Comparison of ENCODE assay signal across 2 cellular contexts in the genomic region with DNA sequence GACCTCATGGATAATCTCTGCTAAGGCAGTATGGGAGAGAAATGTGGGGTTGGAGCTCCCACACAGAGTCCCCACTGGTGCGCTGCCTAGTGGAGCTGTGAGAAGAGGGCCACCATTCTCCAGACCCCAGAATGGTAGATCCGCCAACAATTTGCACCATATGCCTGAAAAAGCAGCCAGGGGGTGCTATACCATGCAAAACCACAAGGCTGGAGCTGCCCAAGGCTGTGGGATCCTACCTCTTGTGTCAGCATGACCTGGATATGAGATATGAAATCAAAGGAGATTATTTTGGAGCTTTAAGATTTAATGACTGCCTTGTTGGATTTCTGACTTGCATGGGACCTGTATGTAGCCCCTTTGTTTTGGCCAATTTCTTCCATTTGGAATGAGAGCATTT.
TF ChIP-seq lines count a peak whose summit lies in the region.

No MANE protein-coding gene starts in this region.

TF ChIP-seq in SK-N-SH treated with all-trans-retinoic acid at 6 μM for 48 hours, 23 proteins besides CTCF, POLR2A, EP300 and RAD21 (continued from another document):
- TF ChIP-seq, protein P1, sequence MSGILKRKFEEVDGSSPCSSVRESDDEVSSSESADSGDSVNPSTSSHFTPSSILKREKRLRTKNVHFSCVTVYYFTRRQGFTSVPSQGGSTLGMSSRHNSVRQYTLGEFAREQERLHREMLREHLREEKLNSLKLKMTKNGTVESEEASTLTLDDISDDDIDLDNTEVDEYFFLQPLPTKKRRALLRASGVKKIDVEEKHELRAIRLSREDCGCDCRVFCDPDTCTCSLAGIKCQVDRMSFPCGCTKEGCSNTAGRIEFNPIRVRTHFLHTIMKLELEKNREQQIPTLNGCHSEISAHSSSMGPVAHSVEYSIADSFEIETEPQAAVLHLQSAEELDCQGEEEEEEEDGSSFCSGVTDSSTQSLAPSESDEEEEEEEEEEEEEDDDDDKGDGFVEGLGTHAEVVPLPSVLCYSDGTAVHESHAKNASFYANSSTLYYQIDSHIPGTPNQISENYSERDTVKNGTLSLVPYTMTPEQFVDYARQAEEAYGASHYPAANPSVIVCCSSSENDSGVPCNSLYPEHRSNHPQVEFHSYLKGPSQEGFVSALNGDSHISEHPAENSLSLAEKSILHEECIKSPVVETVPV (CRISPR knock-in tag; IDR thresholded peaks at IDR 0.05) = no peak
- TF ChIP-seq TCF4 (CRISPR knock-in tag; IDR thresholded peaks at IDR 0.05; ENCODE audit: borderline replicate concordance) (no peak), ZNF8 (CRISPR knock-in tag; IDR thresholded peaks at IDR 0.05) (no peak), RARB (CRISPR knock-in tag; IDR thresholded peaks at IDR 0.05) (no peak), ZNF565 (CRISPR knock-in tag; conservative IDR thresholded peaks at IDR 0.05; ENCODE audit: low read depth) (no peak), PPARA (CRISPR knock-in tag; IDR thresholded peaks at IDR 0.05; ENCODE audit: borderline replicate concordance) (no peak), CSDC2 (CRISPR knock-in tag; IDR thresholded peaks at IDR 0.05) (no peak), ESRRG (CRISPR knock-in tag; IDR thresholded peaks at IDR 0.05) (no peak), GLIS3 (CRISPR knock-in tag; IDR thresholded peaks at IDR 0.05) (no peak), ZFP3 (CRISPR knock-in tag; IDR thresholded peaks at IDR 0.05) (no peak), ZFP30 (CRISPR knock-in tag; IDR thresholded peaks at IDR 0.05) (no peak), SNAI2 (CRISPR knock-in tag; IDR thresholded peaks at IDR 0.05) (no peak), OSR1 (CRISPR knock-in tag; IDR thresholded peaks at IDR 0.05) (no peak), ZNF70 (CRISPR knock-in tag; IDR thresholded peaks at IDR 0.05) (no peak), ISL1 (CRISPR knock-in tag; IDR thresholded peaks at IDR 0.05) (no peak)
- TF ChIP-seq, protein P2, sequence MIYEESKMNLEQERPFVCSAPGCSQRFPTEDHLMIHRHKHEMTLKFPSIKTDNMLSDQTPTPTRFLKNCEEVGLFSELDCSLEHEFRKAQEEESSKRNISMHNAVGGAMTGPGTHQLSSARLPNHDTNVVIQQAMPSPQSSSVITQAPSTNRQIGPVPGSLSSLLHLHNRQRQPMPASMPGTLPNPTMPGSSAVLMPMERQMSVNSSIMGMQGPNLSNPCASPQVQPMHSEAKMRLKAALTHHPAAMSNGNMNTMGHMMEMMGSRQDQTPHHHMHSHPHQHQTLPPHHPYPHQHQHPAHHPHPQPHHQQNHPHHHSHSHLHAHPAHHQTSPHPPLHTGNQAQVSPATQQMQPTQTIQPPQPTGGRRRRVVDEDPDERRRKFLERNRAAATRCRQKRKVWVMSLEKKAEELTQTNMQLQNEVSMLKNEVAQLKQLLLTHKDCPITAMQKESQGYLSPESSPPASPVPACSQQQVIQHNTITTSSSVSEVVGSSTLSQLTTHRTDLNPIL (CRISPR knock-in tag; IDR thresholded peaks at IDR 0.05; ENCODE audit: low read depth) = no peak
- TF ChIP-seq, protein P3, sequence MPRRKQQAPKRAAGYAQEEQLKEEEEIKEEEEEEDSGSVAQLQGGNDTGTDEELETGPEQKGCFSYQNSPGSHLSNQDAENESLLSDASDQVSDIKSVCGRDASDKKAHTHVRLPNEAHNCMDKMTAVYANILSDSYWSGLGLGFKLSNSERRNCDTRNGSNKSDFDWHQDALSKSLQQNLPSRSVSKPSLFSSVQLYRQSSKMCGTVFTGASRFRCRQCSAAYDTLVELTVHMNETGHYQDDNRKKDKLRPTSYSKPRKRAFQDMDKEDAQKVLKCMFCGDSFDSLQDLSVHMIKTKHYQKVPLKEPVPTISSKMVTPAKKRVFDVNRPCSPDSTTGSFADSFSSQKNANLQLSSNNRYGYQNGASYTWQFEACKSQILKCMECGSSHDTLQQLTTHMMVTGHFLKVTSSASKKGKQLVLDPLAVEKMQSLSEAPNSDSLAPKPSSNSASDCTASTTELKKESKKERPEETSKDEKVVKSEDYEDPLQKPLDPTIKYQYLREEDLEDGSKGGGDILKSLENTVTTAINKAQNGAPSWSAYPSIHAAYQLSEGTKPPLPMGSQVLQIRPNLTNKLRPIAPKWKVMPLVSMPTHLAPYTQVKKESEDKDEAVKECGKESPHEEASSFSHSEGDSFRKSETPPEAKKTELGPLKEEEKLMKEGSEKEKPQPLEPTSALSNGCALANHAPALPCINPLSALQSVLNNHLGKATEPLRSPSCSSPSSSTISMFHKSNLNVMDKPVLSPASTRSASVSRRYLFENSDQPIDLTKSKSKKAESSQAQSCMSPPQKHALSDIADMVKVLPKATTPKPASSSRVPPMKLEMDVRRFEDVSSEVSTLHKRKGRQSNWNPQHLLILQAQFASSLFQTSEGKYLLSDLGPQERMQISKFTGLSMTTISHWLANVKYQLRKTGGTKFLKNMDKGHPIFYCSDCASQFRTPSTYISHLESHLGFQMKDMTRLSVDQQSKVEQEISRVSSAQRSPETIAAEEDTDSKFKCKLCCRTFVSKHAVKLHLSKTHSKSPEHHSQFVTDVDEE (CRISPR knock-in tag; IDR thresholded peaks at IDR 0.05) = no peak

TF ChIP-seq in WTC11, 78 proteins besides CTCF, POLR2A, EP300 and RAD21 (continued from another document):
- TF ChIP-seq, protein P4, sequence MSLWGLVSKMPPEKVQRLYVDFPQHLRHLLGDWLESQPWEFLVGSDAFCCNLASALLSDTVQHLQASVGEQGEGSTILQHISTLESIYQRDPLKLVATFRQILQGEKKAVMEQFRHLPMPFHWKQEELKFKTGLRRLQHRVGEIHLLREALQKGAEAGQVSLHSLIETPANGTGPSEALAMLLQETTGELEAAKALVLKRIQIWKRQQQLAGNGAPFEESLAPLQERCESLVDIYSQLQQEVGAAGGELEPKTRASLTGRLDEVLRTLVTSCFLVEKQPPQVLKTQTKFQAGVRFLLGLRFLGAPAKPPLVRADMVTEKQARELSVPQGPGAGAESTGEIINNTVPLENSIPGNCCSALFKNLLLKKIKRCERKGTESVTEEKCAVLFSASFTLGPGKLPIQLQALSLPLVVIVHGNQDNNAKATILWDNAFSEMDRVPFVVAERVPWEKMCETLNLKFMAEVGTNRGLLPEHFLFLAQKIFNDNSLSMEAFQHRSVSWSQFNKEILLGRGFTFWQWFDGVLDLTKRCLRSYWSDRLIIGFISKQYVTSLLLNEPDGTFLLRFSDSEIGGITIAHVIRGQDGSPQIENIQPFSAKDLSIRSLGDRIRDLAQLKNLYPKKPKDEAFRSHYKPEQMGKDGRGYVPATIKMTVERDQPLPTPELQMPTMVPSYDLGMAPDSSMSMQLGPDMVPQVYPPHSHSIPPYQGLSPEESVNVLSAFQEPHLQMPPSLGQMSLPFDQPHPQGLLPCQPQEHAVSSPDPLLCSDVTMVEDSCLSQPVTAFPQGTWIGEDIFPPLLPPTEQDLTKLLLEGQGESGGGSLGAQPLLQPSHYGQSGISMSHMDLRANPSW (CRISPR knock-in tag; conservative IDR thresholded peaks at IDR 0.05; ENCODE audit: low read depth) = no peak
TF ChIP-seq in WTC11: peak in this region for 1.
